24 cellular contexts compared by ENCODE assay signal in the genomic region with DNA sequence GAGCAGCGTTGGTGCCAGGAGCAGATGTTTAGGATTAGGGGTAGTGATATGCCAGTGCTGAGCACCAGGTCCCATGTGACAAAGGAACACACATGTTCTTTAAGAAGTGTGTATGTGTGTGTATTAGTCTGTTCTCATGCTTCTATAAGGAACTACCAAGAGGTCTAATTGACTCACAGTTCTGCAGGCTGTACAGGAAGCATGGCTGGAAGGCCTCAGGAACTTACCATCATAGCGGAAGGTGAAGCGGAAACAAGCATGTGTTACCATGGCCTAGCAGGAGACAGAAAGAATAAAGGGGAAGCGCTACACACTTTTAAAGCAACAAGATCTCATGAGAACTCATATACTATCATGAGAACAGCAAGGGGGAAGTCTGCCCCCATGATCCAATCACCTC.
"Had no signal": no experiment of that assay in that cellular context is flagged by ENCODE, and none has a peak within 500 bp of the region (broad histone marks: within the 10 kb centered on the region; RNA-seq: fewer than 3 reads in every experiment).

No MANE protein-coding gene starts in this region.

- H3K27me3 ChIP-seq: brain microvascular endothelial cell, cardiac muscle cell had no signal

- FAIRE-seq: TTC549 had no signal

- H3K4me3 ChIP-seq: cardiac muscle cell had no signal

- H3K27ac ChIP-seq: brain microvascular endothelial cell, cardiac muscle cell, VCaP had no signal

- ATAC-seq: activated T-cell treated with anti-CD3 and anti-CD28 coated beads, Interleukin-2, amount 50 U/mL, for 4 hours; PC-3; T-cell had no signal

- DNase-seq: activated CD4-positive, alpha-beta memory T cell treated with anti-CD3 and anti-CD28 coated beads for 36 hours; activated CD4-positive, alpha-beta T cell treated with anti-CD3 and anti-CD28 coated beads, Interleukin-2, amount 10 ng/mL, durations not matched to agents 7 days and 5 days; activated CD4-positive, CD25-positive, alpha-beta regulatory T cell; activated CD8-positive, alpha-beta memory T cell treated with anti-CD3 and anti-CD28 coated beads for 24 hours; activated gamma-delta T cell treated with Interleukin-2 at 50 U/mL for 16 hours; activated naive CD4-positive, alpha-beta T cell treated with anti-CD3 and anti-CD28 coated beads, Interleukin-2, amount 10 ng/mL, durations not matched to agents 7 days and 5 days; activated naive CD8-positive, alpha-beta T cell treated with anti-CD3 and anti-CD28 coated beads for 36 hours; activated T-cell treated with anti-CD3 and anti-CD28 coated beads, Interleukin-2, amount 50 U/mL, for 4 hours; brain microvascular endothelial cell; MM.1S; NCI-H1092; NCI-H1417; NCI-H2029 treated with DMSO at 0.1 percent for 48 hours; NCI-H510A treated with DMSO at 0.1 percent for 48 hours; NCI-H69; NK-92 treated with Interleukin-12 subunit alpha and Interleukin-12 subunit beta, amount 100 ng/mL, for 24 hours; PC-3; SHP77 treated with DMSO at 0.1 percent for 48 hours; T-cell; T-helper 2 cell; T1000 had no signal

- H3K36me3 ChIP-seq: brain microvascular endothelial cell, cardiac muscle cell had no signal
